In the genomic region with DNA sequence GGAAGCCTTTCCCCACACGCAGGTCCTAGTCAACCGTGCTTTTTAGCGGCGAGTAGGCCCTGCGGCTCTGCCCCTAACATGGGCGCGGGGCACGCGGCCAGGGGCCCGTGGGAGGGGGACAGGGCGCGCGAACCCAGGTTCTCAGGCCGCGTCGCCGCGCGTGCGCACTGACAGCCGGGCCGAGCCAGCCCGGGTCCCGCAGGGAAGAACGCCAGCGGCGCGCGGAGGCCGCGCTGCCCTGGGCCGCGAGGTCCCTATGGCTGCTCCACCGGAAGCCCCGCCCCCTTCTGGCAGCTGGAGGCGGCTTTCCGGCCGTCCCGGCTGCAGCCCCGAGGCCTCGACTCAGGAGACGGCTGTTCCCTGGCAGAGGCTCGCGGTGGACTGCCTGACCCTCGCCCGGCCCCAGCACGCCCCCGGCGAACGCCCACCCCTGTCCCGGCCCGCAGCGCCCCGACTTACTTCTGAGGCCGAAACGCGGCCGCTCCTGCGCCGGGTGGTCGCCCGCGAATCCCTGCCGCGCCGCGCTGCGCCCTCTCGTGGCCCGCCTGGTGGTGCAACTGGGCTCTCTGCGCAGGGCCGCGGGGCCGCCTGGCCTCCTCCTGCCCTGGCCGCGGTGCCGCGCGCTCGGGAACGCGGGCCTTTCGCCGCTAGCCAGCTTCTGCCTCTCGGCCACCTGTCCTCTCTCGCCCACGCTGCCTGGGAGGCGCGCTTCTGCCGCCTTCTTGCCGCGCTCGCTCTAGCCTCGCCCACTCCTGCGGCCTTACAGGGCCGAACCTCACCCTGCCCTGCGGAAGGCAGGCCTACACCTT, we compare ENCODE assay signal across 1 cellular context.
TF ChIP-seq lines count a peak whose summit lies in the region.

No MANE protein-coding gene starts in this region.

TF ChIP-seq in HepG2, 621 proteins besides CTCF, POLR2A, EP300 and RAD21 (continued from another document and continues in another):
- TF ChIP-seq, protein P1, sequence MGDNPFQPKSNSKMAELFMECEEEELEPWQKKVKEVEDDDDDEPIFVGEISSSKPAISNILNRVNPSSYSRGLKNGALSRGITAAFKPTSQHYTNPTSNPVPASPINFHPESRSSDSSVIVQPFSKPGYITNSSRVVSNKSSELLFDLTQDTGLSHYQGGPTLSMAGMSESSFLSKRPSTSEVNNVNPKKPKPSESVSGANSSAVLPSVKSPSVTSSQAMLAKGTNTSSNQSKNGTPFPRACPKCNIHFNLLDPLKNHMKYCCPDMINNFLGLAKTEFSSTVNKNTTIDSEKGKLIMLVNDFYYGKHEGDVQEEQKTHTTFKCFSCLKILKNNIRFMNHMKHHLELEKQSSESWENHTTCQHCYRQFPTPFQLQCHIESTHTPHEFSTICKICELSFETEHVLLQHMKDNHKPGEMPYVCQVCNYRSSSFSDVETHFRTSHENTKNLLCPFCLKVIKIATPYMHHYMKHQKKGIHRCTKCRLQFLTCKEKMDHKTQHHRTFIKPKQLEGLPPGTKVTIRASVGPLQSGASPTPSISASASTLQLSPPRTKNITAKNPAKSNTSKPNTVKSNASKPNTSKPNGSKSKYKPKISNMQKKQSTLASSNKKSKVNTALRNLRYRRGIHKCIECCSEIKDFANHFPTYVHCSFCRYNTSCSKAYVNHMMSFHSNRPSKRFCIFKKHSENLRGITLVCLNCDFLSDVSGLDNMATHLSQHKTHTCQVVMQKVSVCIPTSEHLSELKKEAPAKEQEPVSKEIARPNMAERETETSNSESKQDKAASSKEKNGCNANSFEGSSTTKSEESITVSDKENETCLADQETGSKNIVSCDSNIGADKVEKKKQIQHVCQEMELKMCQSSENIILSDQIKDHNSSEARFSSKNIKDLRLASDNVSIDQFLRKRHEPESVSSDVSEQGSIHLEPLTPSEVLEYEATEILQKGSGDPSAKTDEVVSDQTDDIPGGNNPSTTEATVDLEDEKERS (CRISPR knock-in tag; IDR thresholded peaks at IDR 0.05): no peak
- TF ChIP-seq, protein P2, sequence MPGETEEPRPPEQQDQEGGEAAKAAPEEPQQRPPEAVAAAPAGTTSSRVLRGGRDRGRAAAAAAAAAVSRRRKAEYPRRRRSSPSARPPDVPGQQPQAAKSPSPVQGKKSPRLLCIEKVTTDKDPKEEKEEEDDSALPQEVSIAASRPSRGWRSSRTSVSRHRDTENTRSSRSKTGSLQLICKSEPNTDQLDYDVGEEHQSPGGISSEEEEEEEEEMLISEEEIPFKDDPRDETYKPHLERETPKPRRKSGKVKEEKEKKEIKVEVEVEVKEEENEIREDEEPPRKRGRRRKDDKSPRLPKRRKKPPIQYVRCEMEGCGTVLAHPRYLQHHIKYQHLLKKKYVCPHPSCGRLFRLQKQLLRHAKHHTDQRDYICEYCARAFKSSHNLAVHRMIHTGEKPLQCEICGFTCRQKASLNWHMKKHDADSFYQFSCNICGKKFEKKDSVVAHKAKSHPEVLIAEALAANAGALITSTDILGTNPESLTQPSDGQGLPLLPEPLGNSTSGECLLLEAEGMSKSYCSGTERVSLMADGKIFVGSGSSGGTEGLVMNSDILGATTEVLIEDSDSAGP (CRISPR knock-in tag; IDR thresholded peaks at IDR 0.05; ENCODE audit: borderline replicate concordance): peak; percentile 74
- TF ChIP-seq ZIK1 (CRISPR knock-in tag; IDR thresholded peaks at IDR 0.05; ENCODE audit: borderline replicate concordance, low read depth) (peak; percentile 93), PLRG1 (conservative IDR thresholded peaks at IDR 0.05) (no peak), ZFYVE20 (CRISPR knock-in tag; IDR thresholded peaks at IDR 0.05; ENCODE audit: borderline replicate concordance, low read depth) (peak; percentile 47; the same call in 1 of the 2 replicates), NR1H2 (CRISPR knock-in tag; IDR thresholded peaks at IDR 0.05; ENCODE audit: borderline replicate concordance, low read depth) (peak; percentile 26), ZSCAN31 (CRISPR knock-in tag; IDR thresholded peaks at IDR 0.05; ENCODE audit: low read depth) (peak; percentile 87), ZFP1 (CRISPR knock-in tag; IDR thresholded peaks at IDR 0.05) (no peak), MEF2D (CRISPR knock-in tag; IDR thresholded peaks at IDR 0.05) (no peak), ZBTB3 (CRISPR knock-in tag; IDR thresholded peaks at IDR 0.05; ENCODE audit: borderline replicate concordance, low read depth) (no peak), SCMH1 (CRISPR knock-in tag; IDR thresholded peaks at IDR 0.05; ENCODE audit: borderline replicate concordance) (no peak), RBM22 (optimal IDR thresholded peaks at IDR 0.05; ENCODE audit: low read length) (no peak), ZNF777 (CRISPR knock-in tag; IDR thresholded peaks at IDR 0.05) (peak; percentile 92), XRCC5 (optimal IDR thresholded peaks at IDR 0.05; ENCODE audit: low read length) (peak; percentile 92), NPAS2 (CRISPR knock-in tag; IDR thresholded peaks at IDR 0.05; ENCODE audit: borderline replicate concordance) (no peak), HOXA5 (CRISPR knock-in tag; IDR thresholded peaks at IDR 0.05) (no peak), ZNF768 (CRISPR knock-in tag; IDR thresholded peaks at IDR 0.05) (peak; percentile 67), HNRNPLL (IDR thresholded peaks at IDR 0.05; ENCODE audit: low read depth, low read length, poor library complexity, severe bottlenecking) (peak; percentile 89), ZNF3 (CRISPR knock-in tag; IDR thresholded peaks at IDR 0.05) (no peak; the same call in 1 of the 2 replicates), DMAP1 (CRISPR knock-in tag; IDR thresholded peaks at IDR 0.05) (peak; percentile 40; the same call in 1 of the 2 replicates), YEATS4 (CRISPR knock-in tag; IDR thresholded peaks at IDR 0.05; ENCODE audit: borderline replicate concordance) (peak; percentile 89), ZNF629 (CRISPR knock-in tag; conservative IDR thresholded peaks at IDR 0.05) (peak; percentile 33), SIN3B (IDR thresholded peaks at IDR 0.05; ENCODE audit: low read length) (no peak), IRX3 (CRISPR knock-in tag; IDR thresholded peaks at IDR 0.05; ENCODE audit: borderline replicate concordance, low read depth) (peak; percentile 93), GABPA (IDR thresholded peaks at IDR 0.05; ENCODE audit: low read depth, low read length) (peak; percentile 87), GABPA (CRISPR knock-in tag; IDR thresholded peaks at IDR 0.05; ENCODE audit: low read depth) (peak; percentile 85), SAP130 (CRISPR knock-in tag; IDR thresholded peaks at IDR 0.05; ENCODE audit: low read depth) (peak; percentile 73), KDM3A (CRISPR knock-in tag; IDR thresholded peaks at IDR 0.05; ENCODE audit: low read depth) (peak; percentile 69; the same call in 1 of the 2 replicates), ZNF337 (CRISPR knock-in tag; IDR thresholded peaks at IDR 0.05; ENCODE audit: borderline replicate concordance, low read depth) (no peak)
- TF ChIP-seq, protein P3, sequence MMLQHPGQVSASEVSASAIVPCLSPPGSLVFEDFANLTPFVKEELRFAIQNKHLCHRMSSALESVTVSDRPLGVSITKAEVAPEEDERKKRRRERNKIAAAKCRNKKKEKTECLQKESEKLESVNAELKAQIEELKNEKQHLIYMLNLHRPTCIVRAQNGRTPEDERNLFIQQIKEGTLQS (CRISPR knock-in tag; IDR thresholded peaks at IDR 0.05): no peak; the same call in 1 of the 2 replicates
- TF ChIP-seq, protein P4, sequence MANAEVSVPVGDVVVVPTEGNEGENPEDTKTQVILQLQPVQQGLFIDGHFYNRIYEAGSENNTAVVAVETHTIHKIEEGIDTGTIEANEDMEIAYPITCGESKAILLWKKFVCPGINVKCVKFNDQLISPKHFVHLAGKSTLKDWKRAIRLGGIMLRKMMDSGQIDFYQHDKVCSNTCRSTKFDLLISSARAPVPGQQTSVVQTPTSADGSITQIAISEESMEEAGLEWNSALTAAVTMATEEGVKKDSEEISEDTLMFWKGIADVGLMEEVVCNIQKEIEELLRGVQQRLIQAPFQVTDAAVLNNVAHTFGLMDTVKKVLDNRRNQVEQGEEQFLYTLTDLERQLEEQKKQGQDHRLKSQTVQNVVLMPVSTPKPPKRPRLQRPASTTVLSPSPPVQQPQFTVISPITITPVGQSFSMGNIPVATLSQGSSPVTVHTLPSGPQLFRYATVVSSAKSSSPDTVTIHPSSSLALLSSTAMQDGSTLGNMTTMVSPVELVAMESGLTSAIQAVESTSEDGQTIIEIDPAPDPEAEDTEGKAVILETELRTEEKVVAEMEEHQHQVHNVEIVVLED (CRISPR knock-in tag; IDR thresholded peaks at IDR 0.05; ENCODE audit: borderline replicate concordance): peak; percentile 51; the same call in 1 of the 2 replicates
- TF ChIP-seq, protein P5, sequence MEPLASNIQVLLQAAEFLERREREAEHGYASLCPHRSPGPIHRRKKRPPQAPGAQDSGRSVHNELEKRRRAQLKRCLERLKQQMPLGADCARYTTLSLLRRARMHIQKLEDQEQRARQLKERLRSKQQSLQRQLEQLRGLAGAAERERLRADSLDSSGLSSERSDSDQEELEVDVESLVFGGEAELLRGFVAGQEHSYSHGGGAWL (CRISPR knock-in tag; IDR thresholded peaks at IDR 0.05): peak; percentile 80
- TF ChIP-seq, protein P6, sequence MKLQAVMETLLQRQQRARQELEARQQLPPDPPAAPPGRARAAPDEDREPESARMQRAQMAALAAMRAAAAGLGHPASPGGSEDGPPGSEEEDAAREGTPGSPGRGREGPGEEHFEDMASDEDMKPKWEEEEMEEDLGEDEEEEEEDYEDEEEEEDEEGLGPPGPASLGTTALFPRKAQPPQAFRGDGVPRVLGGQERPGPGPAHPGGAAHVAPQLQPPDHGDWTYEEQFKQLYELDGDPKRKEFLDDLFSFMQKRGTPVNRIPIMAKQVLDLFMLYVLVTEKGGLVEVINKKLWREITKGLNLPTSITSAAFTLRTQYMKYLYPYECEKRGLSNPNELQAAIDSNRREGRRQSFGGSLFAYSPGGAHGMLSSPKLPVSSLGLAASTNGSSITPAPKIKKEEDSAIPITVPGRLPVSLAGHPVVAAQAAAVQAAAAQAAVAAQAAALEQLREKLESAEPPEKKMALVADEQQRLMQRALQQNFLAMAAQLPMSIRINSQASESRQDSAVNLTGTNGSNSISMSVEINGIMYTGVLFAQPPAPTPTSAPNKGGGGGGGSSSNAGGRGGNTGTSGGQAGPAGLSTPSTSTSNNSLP (IDR thresholded peaks at IDR 0.05; ENCODE audit: low read depth, low read length): no peak
- TF ChIP-seq, protein P7, sequence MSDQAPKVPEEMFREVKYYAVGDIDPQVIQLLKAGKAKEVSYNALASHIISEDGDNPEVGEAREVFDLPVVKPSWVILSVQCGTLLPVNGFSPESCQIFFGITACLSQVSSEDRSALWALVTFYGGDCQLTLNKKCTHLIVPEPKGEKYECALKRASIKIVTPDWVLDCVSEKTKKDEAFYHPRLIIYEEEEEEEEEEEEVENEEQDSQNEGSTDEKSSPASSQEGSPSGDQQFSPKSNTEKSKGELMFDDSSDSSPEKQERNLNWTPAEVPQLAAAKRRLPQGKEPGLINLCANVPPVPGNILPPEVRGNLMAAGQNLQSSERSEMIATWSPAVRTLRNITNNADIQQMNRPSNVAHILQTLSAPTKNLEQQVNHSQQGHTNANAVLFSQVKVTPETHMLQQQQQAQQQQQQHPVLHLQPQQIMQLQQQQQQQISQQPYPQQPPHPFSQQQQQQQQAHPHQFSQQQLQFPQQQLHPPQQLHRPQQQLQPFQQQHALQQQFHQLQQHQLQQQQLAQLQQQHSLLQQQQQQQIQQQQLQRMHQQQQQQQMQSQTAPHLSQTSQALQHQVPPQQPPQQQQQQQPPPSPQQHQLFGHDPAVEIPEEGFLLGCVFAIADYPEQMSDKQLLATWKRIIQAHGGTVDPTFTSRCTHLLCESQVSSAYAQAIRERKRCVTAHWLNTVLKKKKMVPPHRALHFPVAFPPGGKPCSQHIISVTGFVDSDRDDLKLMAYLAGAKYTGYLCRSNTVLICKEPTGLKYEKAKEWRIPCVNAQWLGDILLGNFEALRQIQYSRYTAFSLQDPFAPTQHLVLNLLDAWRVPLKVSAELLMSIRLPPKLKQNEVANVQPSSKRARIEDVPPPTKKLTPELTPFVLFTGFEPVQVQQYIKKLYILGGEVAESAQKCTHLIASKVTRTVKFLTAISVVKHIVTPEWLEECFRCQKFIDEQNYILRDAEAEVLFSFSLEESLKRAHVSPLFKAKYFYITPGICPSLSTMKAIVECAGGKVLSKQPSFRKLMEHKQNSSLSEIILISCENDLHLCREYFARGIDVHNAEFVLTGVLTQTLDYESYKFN (CRISPR knock-in tag; conservative IDR thresholded peaks at IDR 0.05): 0 out of 2 replicates have a peak, but pooled peaks have one; percentile 37
- TF ChIP-seq, protein P8, sequence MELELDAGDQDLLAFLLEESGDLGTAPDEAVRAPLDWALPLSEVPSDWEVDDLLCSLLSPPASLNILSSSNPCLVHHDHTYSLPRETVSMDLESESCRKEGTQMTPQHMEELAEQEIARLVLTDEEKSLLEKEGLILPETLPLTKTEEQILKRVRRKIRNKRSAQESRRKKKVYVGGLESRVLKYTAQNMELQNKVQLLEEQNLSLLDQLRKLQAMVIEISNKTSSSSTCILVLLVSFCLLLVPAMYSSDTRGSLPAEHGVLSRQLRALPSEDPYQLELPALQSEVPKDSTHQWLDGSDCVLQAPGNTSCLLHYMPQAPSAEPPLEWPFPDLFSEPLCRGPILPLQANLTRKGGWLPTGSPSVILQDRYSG (CRISPR knock-in tag; IDR thresholded peaks at IDR 0.05): no peak; the same call in 1 of the 2 replicates
- TF ChIP-seq, protein P9, sequence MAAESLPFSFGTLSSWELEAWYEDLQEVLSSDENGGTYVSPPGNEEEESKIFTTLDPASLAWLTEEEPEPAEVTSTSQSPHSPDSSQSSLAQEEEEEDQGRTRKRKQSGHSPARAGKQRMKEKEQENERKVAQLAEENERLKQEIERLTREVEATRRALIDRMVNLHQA (CRISPR knock-in tag; IDR thresholded peaks at IDR 0.05): no peak
- TF ChIP-seq, protein P10, sequence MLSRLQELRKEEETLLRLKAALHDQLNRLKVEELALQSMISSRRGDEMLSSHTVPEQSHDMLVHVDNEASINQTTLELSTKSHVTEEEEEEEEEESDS (CRISPR knock-in tag; IDR thresholded peaks at IDR 0.05; ENCODE audit: borderline replicate concordance): peak; percentile 82
- TF ChIP-seq, protein P11, sequence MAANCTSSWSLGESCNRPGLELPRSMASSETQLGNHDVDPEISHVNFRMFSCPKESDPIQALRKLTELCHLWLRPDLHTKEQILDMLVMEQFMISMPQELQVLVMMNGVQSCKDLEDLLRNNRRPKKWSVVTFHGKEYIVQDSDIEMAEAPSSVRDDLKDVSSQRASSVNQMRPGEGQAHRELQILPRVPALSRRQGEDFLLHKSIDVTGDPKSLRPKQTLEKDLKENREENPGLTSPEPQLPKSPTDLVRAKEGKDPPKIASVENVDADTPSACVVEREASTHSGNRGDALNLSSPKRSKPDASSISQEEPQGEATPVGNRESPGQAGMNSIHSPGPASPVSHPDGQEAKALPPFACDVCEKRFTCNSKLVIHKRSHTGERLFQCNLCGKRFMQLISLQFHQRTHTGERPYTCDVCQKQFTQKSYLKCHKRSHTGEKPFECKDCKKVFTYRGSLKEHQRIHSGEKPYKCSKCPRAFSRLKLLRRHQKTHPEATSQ (CRISPR knock-in tag; IDR thresholded peaks at IDR 0.05; ENCODE audit: borderline replicate concordance): peak; percentile 80
- TF ChIP-seq, protein P12, sequence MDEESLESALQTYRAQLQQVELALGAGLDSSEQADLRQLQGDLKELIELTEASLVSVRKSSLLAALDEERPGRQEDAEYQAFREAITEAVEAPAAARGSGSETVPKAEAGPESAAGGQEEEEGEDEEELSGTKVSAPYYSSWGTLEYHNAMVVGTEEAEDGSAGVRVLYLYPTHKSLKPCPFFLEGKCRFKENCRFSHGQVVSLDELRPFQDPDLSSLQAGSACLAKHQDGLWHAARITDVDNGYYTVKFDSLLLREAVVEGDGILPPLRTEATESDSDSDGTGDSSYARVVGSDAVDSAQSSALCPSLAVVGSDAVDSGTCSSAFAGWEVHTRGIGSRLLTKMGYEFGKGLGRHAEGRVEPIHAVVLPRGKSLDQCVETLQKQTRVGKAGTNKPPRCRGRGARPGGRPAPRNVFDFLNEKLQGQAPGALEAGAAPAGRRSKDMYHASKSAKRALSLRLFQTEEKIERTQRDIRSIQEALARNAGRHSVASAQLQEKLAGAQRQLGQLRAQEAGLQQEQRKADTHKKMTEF (CRISPR knock-in tag; IDR thresholded peaks at IDR 0.05): peak; percentile 74; the same call in 1 of the 2 replicates
